Comparison of ENCODE assay signal across 22 cellular contexts in the genomic region with DNA sequence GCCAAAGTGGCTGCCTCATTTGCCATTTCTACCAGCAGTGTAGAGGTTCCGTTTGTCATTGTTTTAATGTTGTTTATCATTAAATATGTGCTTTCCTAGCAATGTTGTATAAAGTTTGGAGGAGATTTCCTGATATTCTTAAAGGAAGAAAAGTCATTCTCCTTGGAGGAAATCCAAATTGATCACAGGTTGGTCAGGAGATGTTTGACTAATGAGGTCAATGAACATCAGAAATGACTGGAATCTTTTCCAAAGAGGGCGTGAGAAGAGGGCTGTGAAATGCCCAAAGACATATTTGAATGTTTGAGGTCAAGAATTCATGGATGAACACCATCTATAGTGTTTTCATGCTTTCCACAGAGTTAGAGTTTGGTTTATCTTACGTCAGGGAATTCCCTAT.
"Had no signal": no experiment of that assay in that cellular context is flagged by ENCODE, and none has a peak within 500 bp of the region (broad histone marks: within the 10 kb centered on the region; RNA-seq: fewer than 3 reads in every experiment).

No MANE protein-coding gene starts in this region.

- H3K4me2 ChIP-seq: neural progenitor cell had no signal

- DNase-seq: activated CD4-positive, alpha-beta T cell treated with anti-CD3 and anti-CD28 coated beads, Interleukin-2, amount 10 ng/mL, durations not matched to agents 7 days and 5 days; activated CD4-positive, CD25-positive, alpha-beta regulatory T cell treated with anti-CD3 and anti-CD28 coated beads, Interleukin-2, amount 50 U/mL, for 72 hours; activated CD8-positive, alpha-beta memory T cell treated with anti-CD3 and anti-CD28 coated beads, Interleukin-2, amount 10 ng/mL, durations not matched to agents 7 days and 5 days; activated CD8-positive, alpha-beta T cell treated with anti-CD3 and anti-CD28 coated beads for 36 hours; activated effector memory CD4-positive, alpha-beta T cell treated with anti-CD3 and anti-CD28 coated beads, Interleukin-2, amount 50 U/mL, for 16 hours; activated naive CD4-positive, alpha-beta T cell treated with anti-CD3 and anti-CD28 coated beads, Interleukin-2, amount 10 ng/mL, durations not matched to agents 7 days and 5 days; activated T-cell treated with anti-CD3 and anti-CD28 coated beads for 4 hours; amygdala; effector memory CD4-positive, alpha-beta T cell; left lung; naive B cell; right cardiac atrium; stimulated activated CD4-positive, alpha-beta T cell treated with anti-CD3 and anti-CD28 coated beads, Interleukin-4, amount 100 ng/mL, for 24 hours; stimulated activated naive CD4-positive, alpha-beta T cell treated with Interleukin-2 at 50 U/mL for 16 hours; upper lobe of left lung; WERI-Rb-1 had no signal

- H3K27ac ChIP-seq: left lung, neural progenitor cell, prostate gland, thoracic aorta, upper lobe of left lung, WERI-Rb-1 had no signal

- H3K27me3 ChIP-seq: left lung, neural progenitor cell, upper lobe of left lung had no signal

- ATAC-seq: activated CD8-positive, alpha-beta memory T cell treated with anti-CD3 and anti-CD28 coated beads, Interleukin-2, amount 10 ng/mL, durations not matched to agents 7 days and 5 days; activated CD8-positive, alpha-beta T cell treated with anti-CD3 and anti-CD28 coated beads for 36 hours; esophagus mucosa; left lung; right cardiac atrium had no signal

- H3K9ac ChIP-seq: neural progenitor cell had no signal

- H3K4me3 ChIP-seq: left lung, lung, neural progenitor cell, prostate gland, thoracic aorta, upper lobe of left lung had no signal

- H3K36me3 ChIP-seq: left lung, neural progenitor cell, prostate gland, thoracic aorta, upper lobe of left lung, WERI-Rb-1 had no signal

- FAIRE-seq: TTC549 had no signal

- H3K9me3 ChIP-seq: prostate gland, thoracic aorta, upper lobe of left lung had no signal

- H3K4me1 ChIP-seq: left lung, neural progenitor cell, prostate gland, upper lobe of left lung had no signal

- H2AFZ ChIP-seq: neural progenitor cell had no signal
